ENCODE assay signal across 24 cellular contexts in genomic region chr9:126818482-126818881, GRCh38.
"Had no signal": no experiment of that assay in that cellular context is flagged by ENCODE, and none has a peak within 500 bp of the region (broad histone marks: within the 10 kb centered on the region; RNA-seq: fewer than 3 reads in every experiment).

No MANE protein-coding gene starts in this region.

- H3K4me2 ChIP-seq: hepatocyte had no signal

- H3K36me3 ChIP-seq: ovary had no signal

- H3K4me1 ChIP-seq: lower lobe of right lung had no signal

- H2AFZ ChIP-seq: hepatocyte had no signal

- H3K4me3 Mint-ChIP-seq: naive B cell had no signal

- H3K27me3 Mint-ChIP-seq: naive B cell had no signal

- H3K27ac Mint-ChIP-seq: naive B cell had no signal

- H3K27me3 ChIP-seq: dorsolateral prefrontal cortex, esophagus squamous epithelium, hepatocyte, ovary, stomach, transverse colon had no signal

- ATAC-seq: left cardiac atrium, lower lobe of right lung, right cardiac atrium had no signal

- H3K27ac ChIP-seq: epithelial cell of prostate, esophagus squamous epithelium, hepatocyte, left ventricle myocardium inferior, lower lobe of right lung, ovary, stomach, thoracic aorta, transverse colon had no signal

- DNase-seq: cortex of kidney; dorsolateral prefrontal cortex; effector CD8-positive, alpha-beta T cell; esophagus squamous epithelium; foreskin fibroblast; head of caudate nucleus; kidney; left cardiac atrium; left ventricle myocardium inferior; lower lobe of right lung; mesenchymal stem cell; midbrain; naive B cell; ovary; right cardiac atrium; small intestine; stimulated activated CD4-positive, alpha-beta T cell treated with anti-CD3 and anti-CD28 coated beads, Interleukin-12 subunit alpha, Interleukin-12 subunit beta, amount 100 ng/mL, for 4 hours; stimulated activated naive CD4-positive, alpha-beta T cell; stomach; substantia nigra; transverse colon had no signal

- H3K4me3 ChIP-seq: dorsolateral prefrontal cortex, esophagus squamous epithelium, hepatocyte, left ventricle myocardium inferior, lower lobe of right lung, ovary, stomach, thoracic aorta, transverse colon had no signal
